ENCODE assay signal across 1 cellular context in the genomic region with DNA sequence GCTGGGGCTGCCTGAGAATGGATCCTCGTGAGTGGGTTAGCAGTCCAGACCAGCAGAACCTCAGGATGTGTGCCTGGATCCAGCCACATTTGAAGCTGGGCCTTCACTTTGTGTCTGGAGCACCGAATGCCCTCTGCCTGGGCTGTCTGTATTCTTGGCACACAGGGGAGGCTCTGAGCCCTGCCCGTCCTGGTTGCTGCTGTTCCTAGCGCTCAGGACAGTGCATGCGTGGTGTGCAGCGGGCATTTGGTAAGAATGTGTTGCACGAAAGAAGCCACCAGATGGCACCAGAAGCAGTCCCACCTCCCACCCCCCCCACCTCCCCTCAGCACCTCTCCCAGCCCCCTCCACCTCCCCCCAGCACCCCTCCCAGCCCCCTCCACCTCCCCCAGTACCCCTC.
TF ChIP-seq lines count a peak whose summit lies in the region.

No MANE protein-coding gene starts in this region.

TF ChIP-seq in HCT116, 20 proteins besides CTCF, POLR2A, EP300 and RAD21 (continued from another document):
- TF ChIP-seq, protein P1, sequence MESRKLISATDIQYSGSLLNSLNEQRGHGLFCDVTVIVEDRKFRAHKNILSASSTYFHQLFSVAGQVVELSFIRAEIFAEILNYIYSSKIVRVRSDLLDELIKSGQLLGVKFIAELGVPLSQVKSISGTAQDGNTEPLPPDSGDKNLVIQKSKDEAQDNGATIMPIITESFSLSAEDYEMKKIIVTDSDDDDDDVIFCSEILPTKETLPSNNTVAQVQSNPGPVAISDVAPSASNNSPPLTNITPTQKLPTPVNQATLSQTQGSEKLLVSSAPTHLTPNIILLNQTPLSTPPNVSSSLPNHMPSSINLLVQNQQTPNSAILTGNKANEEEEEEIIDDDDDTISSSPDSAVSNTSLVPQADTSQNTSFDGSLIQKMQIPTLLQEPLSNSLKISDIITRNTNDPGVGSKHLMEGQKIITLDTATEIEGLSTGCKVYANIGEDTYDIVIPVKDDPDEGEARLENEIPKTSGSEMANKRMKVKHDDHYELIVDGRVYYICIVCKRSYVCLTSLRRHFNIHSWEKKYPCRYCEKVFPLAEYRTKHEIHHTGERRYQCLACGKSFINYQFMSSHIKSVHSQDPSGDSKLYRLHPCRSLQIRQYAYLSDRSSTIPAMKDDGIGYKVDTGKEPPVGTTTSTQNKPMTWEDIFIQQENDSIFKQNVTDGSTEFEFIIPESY (IDR thresholded peaks at IDR 0.05; ENCODE audit: extremely low read depth, insufficient replicate concordance, low read length), result no peak
- TF ChIP-seq, protein P2, sequence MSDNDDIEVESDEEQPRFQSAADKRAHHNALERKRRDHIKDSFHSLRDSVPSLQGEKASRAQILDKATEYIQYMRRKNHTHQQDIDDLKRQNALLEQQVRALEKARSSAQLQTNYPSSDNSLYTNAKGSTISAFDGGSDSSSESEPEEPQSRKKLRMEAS (IDR thresholded peaks at IDR 0.05), result no peak
- TF ChIP-seq EGR1 (IDR thresholded peaks at IDR 0.05; ENCODE audit: low read depth) (no peak), TCF7L2 (IDR thresholded peaks at IDR 0.05; ENCODE audit: borderline replicate concordance, extremely low read depth, insufficient read depth, insufficient read length) (no peak), ZNF274 (IDR thresholded peaks at IDR 0.05; ENCODE audit: low read depth, low read length) (no peak), POLR2AphosphoS5 (IDR thresholded peaks at IDR 0.05; ENCODE audit: low read depth, low read length) (no peak), EZH2phosphoT487 (IDR thresholded peaks at IDR 0.05; ENCODE audit: borderline replicate concordance) (no peak), SIN3A (IDR thresholded peaks at IDR 0.05; ENCODE audit: low read depth) (no peak)
- TF ChIP-seq, protein P3, sequence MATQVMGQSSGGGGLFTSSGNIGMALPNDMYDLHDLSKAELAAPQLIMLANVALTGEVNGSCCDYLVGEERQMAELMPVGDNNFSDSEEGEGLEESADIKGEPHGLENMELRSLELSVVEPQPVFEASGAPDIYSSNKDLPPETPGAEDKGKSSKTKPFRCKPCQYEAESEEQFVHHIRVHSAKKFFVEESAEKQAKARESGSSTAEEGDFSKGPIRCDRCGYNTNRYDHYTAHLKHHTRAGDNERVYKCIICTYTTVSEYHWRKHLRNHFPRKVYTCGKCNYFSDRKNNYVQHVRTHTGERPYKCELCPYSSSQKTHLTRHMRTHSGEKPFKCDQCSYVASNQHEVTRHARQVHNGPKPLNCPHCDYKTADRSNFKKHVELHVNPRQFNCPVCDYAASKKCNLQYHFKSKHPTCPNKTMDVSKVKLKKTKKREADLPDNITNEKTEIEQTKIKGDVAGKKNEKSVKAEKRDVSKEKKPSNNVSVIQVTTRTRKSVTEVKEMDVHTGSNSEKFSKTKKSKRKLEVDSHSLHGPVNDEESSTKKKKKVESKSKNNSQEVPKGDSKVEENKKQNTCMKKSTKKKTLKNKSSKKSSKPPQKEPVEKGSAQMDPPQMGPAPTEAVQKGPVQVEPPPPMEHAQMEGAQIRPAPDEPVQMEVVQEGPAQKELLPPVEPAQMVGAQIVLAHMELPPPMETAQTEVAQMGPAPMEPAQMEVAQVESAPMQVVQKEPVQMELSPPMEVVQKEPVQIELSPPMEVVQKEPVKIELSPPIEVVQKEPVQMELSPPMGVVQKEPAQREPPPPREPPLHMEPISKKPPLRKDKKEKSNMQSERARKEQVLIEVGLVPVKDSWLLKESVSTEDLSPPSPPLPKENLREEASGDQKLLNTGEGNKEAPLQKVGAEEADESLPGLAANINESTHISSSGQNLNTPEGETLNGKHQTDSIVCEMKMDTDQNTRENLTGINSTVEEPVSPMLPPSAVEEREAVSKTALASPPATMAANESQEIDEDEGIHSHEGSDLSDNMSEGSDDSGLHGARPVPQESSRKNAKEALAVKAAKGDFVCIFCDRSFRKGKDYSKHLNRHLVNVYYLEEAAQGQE (IDR thresholded peaks at IDR 0.05; ENCODE audit: low read depth), result no peak
